ENCODE assay signal across 8 cellular contexts in genomic region chr1:155070392-155070700, GRCh38. TPM values are rescaled to one million over a fixed set of nuclear protein-coding genes. Genes with fewer than 3 reads are reported as not detected.
A peak's percentile ranks its signal among the peaks of the same experiment; 100 is the strongest.
DNase-seq lines count a peak whose midpoint lies in the region; ATAC-seq and TF ChIP-seq lines count a peak whose summit lies in the region.

No MANE protein-coding gene starts in this region.

- H3K36me3 Mint-ChIP-seq in effector memory CD8-positive, alpha-beta T cell (ENCODE audit: insufficient read depth): peaks cover 13% of the 10 kb centered on the region

- no peak for TF ChIP-seq POLR2A in sigmoid colon (IDR thresholded peaks at IDR 0.05)

- H3K4me1 ChIP-seq in heart right ventricle (peaks cover 0 to 20% (median 18%) of the 10 kb centered on the region in 9 donors), sigmoid colon (peaks cover 0 to 22% (median 16%) of the 10 kb centered on the region in 4 donors)

- intact Hi-C loops in heart right ventricle (cut with DNase I) (no loop called here), sigmoid colon (cut with DNase I) (no loop called here)

- H3K27me3 ChIP-seq in heart right ventricle (no peaks in the 10 kb centered on the region), sigmoid colon (no peaks in the 10 kb centered on the region)

- DNase-seq in GM12865 (ENCODE audit: low read depth) (no peak), heart right ventricle (no peak), sigmoid colon (no peak), NCI-H1105 treated with DMSO at 0.1 percent for 48 hours (lab: John Stamatoyannopoulos, UW) (no peak), left lobe of liver (ENCODE audit: low spot score) (no peak)
- no peak for DNase-seq in effector memory CD8-positive, alpha-beta T cell

- no peak for TF ChIP-seq EP300 in sigmoid colon (IDR thresholded peaks at IDR 0.05)

- H3K4me3 ChIP-seq in GM12865 (ENCODE audit: low read depth, low read length): peak overlapping the region; percentile 17; the same call in 1 of the 2 replicates
- peak overlapping the region in 9 of 10 donors; percentile 31 to 58 (median 51) for H3K4me3 ChIP-seq in heart right ventricle
- H3K4me3 ChIP-seq in sigmoid colon: peak overlapping the region in 3 of 4 donors; percentile 45 to 53 (median 48)

- no peaks in the 10 kb centered on the region for H3K27me3 Mint-ChIP-seq in effector memory CD8-positive, alpha-beta T cell

- WGBS in heart right ventricle, 2 donors: 22 to 31% methylated on average over 13 of the region's 13 CpGs
- 11 to 46% methylated on average over 13 of the region's 13 CpGs for WGBS in sigmoid colon, 2 donors

- H3K4me1 Mint-ChIP-seq in effector memory CD8-positive, alpha-beta T cell (ENCODE audit: low read depth in 2 of 2): peaks cover 12 to 14% of the 10 kb centered on the region in 2 donors

- no peaks in the 10 kb centered on the region for H3K9me3 Mint-ChIP-seq in effector memory CD8-positive, alpha-beta T cell

- TF ChIP-seq CTCF in GM12865 (IDR thresholded peaks at IDR 0.05; ENCODE audit: insufficient read depth, low read depth, low read length, missing control alignments) (no peak), VCaP (conservative IDR thresholded peaks at IDR 0.05) (no peak), heart right ventricle (IDR thresholded peaks at IDR 0.05) (no peak), sigmoid colon (IDR thresholded peaks at IDR 0.05) (no peak)

- ATAC-seq in heart right ventricle: peak in 3 of 8 donors; percentile 2 to 3 (median 3)
- no peak for ATAC-seq in effector memory CD8-positive, alpha-beta T cell (replicated peaks)
- ATAC-seq in HG02763 (IDR thresholded peaks at IDR 0.05; ENCODE audit: unreplicated experiment): no peak
- no peak for ATAC-seq in left lobe of liver

- H3K27ac Mint-ChIP-seq in effector memory CD8-positive, alpha-beta T cell: no peak overlapping the region

- peak overlapping the region in 1 of 2 donors; percentile 7 for H3K4me3 Mint-ChIP-seq in effector memory CD8-positive, alpha-beta T cell

- H3K36me3 ChIP-seq in heart right ventricle (peaks cover 0 to 10% (median 0%) of the 10 kb centered on the region in 9 donors), sigmoid colon (no peaks in the 10 kb centered on the region)

- no peaks in the 10 kb centered on the region for H3K9me3 ChIP-seq in heart right ventricle
- H3K9me3 ChIP-seq in sigmoid colon: no peaks in the 10 kb centered on the region

- H3K27ac ChIP-seq in VCaP (peak overlapping the region; percentile 61), heart right ventricle (peak overlapping the region in 4 of 10 donors; percentile 61 to 72 (median 70)), sigmoid colon (peak overlapping the region; percentile 71 to 81 (median 74))

RNA-seq across cellular contexts. Expression of gene EFNA4, which starts 6.8 kb away (rescaled TPM):
- total RNA-seq in heart right ventricle: 1 to 10 TPM in 8 of 10 donors, under 1 TPM in 2; 0.49 to 2.8 (median 1.8) TPM
- polyA plus RNA-seq in heart right ventricle: 1 to 10 TPM; 4.2 to 5.4 TPM
- total RNA-seq in sigmoid colon: 1 to 10 TPM; 1.6 to 5.0 (median 3.1) TPM
- 10 to 100 TPM; 10.2 to 22.2 (median 12.0) TPM for polyA plus RNA-seq in sigmoid colon
- total RNA-seq in left lobe of liver: 3.3 TPM

RNA-seq across cellular contexts. Expression of gene EFNA3, which starts 8.3 kb away (rescaled TPM):
- 1 to 10 TPM in 1 of 10 donors, under 1 TPM in 8, not detected in 1; 0.23 to 1.9 (median 0.46) TPM for total RNA-seq in heart right ventricle
- polyA plus RNA-seq in heart right ventricle: 1 to 10 TPM in 1 of 2 donors, under 1 TPM in 1; 0.95 to 1.8 TPM
- 1 to 10 TPM in 3 of 4 donors, under 1 TPM in 1; 0.27 to 3.0 (median 1.9) TPM for total RNA-seq in sigmoid colon
- polyA plus RNA-seq in sigmoid colon: 1 to 10 TPM; 8.4 to 9.0 (median 8.5) TPM
- total RNA-seq in left lobe of liver: 0.43 TPM

RNA-seq across cellular contexts. Expression of gene ADAM15, which starts 19.2 kb away (rescaled TPM):
- total RNA-seq in heart right ventricle (100 to 1,000 TPM in 1 of 10 donors, 10 to 100 TPM in 9; 46.7 to 146 (median 58.5) TPM), sigmoid colon (10 to 100 TPM; 42.6 to 66.7 (median 53.1) TPM), left lobe of liver (21.4 TPM)
- polyA plus RNA-seq in heart right ventricle (100 to 1,000 TPM; 144 to 305 TPM), sigmoid colon (100 to 1,000 TPM in 1 of 3 donors, 10 to 100 TPM in 2; 37.8 to 186 (median 55.9) TPM)

RNA-seq across cellular contexts. Expression of gene DCST1, which starts 36.7 kb away (rescaled TPM):
- total RNA-seq in heart right ventricle (not detected), sigmoid colon (under 1 TPM in 1 of 4 donors, not detected in 3; 0.16 TPM), left lobe of liver (0.13 TPM)
- polyA plus RNA-seq in heart right ventricle (under 1 TPM in 1 of 2 donors, not detected in 1; 0.29 TPM), sigmoid colon (under 1 TPM in 1 of 3 donors, not detected in 2; 0.09 TPM)

RNA-seq across cellular contexts. Expression of gene DCST2, which starts 36.8 kb away (rescaled TPM):
- total RNA-seq in heart right ventricle (under 1 TPM in 9 of 10 donors, not detected in 1; 0.15 to 0.67 (median 0.30) TPM), sigmoid colon (under 1 TPM in 3 of 4 donors, not detected in 1; 0.27 to 0.49 (median 0.36) TPM), left lobe of liver (1.4 TPM)
- polyA plus RNA-seq in heart right ventricle (1 to 10 TPM in 1 of 2 donors, under 1 TPM in 1; 0.38 to 1.8 TPM), sigmoid colon (1 to 10 TPM in 1 of 3 donors, not detected in 2; 2.0 TPM)
